26 cellular contexts compared by ENCODE assay signal in genomic region chr5:178187014-178187413, GRCh38. TPM values are rescaled to one million over a fixed set of nuclear protein-coding genes. Genes with fewer than 3 reads are reported as not detected.
DNase-seq lines count a peak whose midpoint lies in the region; ATAC-seq, FAIRE-seq and TF ChIP-seq lines count a peak whose summit lies in the region.
"Had no signal": no experiment of that assay in that cellular context is flagged by ENCODE, and none has a peak within 500 bp of the region (broad histone marks: within the 10 kb centered on the region; RNA-seq: fewer than 3 reads in every experiment).

GMCL2 (minus strand) TSS chr5:178187371; CDS start chr5:178187299, 72 bp downstream.

- intact Hi-C loops in PC-3 (cut with micrococcal nuclease), result no loop called here
- intact Hi-C loops in K562 (cut with micrococcal nuclease), result no loop called here
- intact Hi-C loops in HepG2 (cut with micrococcal nuclease; ENCODE audit: unreplicated experiment), result no loop called here

- ATAC-seq in PC-3 (no peak), K562 (no peak), HepG2 (no peak)

- CTCF ChIA-PET in PC-3 (lab: Charles Lee), result no interaction called here
- CTCF ChIA-PET in K562 (lab: Yijun Ruan, JAX; ENCODE audit: low intra/inter-chr PET ratio), result no interaction called here
- CTCF ChIA-PET in HepG2 (lab: Yijun Ruan, JAX; ENCODE audit: low intra/inter-chr PET ratio, low total read pairs), result no interaction called here

- peak within 1 kb of the TSS; percentile 18; the same call in 1 of the 2 replicates for H3K27ac ChIP-seq in PC-3 (ENCODE audit: low read length)
- no peak within 1 kb of the TSS for H3K27ac ChIP-seq in K562 (ENCODE audit: extremely low read depth, low read depth, low read length)
- no peak within 1 kb of the TSS for H3K27ac ChIP-seq in parathyroid adenoma
- no peak within 1 kb of the TSS for H3K27ac ChIP-seq in HepG2 (ENCODE audit: extremely low read length, insufficient read depth, low read length)

- TF ChIP-seq EP300 in K562 (IDR thresholded peaks at IDR 0.05; ENCODE audit: low read length) (no peak), HepG2 (IDR thresholded peaks at IDR 0.05; ENCODE audit: low read depth in 2 of 2, low read length in 2 of 2) (no peak), HepG2 (CRISPR knock-in tag; IDR thresholded peaks at IDR 0.05; ENCODE audit: borderline replicate concordance) (no peak)

- H3K9me3 ChIP-seq in BE2C (no peaks in the 10 kb centered on the region), PC-3 (ENCODE audit: low read length) (no peaks in the 10 kb centered on the region), K562 (replicated peaks; ENCODE audit: control insufficient read depth, insufficient read depth, low read depth, low read length) (no peaks in the 10 kb centered on the region), parathyroid adenoma (ENCODE audit: control insufficient read depth, low read length) (no peaks in the 10 kb centered on the region), HepG2 (ENCODE audit: low read length) (no peaks in the 10 kb centered on the region), MG63 (peaks cover 6% of the 10 kb centered on the region)

- H3K27me3 ChIP-seq in BE2C (no peaks in the 10 kb centered on the region), PC-3 (ENCODE audit: low read length) (no peaks in the 10 kb centered on the region), K562 (ENCODE audit: control insufficient read depth in 2 of 2, insufficient read depth in 2 of 2, low read length in 2 of 2) (no peaks in the 10 kb centered on the region), parathyroid adenoma (ENCODE audit: control insufficient read depth, insufficient read depth, low read length) (no peaks in the 10 kb centered on the region), HepG2 (ENCODE audit: control insufficient read depth in 1 of 2, insufficient read depth in 2 of 2, low read length in 2 of 2) (no peaks in the 10 kb centered on the region), MG63 (no peaks in the 10 kb centered on the region; the same call in 1 of the 2 replicates)

- FAIRE-seq in K562 (lab: Jason Lieb, UNC) (no peak), HepG2 (lab: Jason Lieb, UNC) (no peak)
- FAIRE-seq: D721Med had no signal

- peak within 1 kb of the TSS; percentile 46 for H3K4me2 ChIP-seq in PC-3 (ENCODE audit: low read length)
- H3K4me2 ChIP-seq in K562 (ENCODE audit: insufficient read depth, low read length), result no peak within 1 kb of the TSS
- H3K4me2 ChIP-seq in parathyroid adenoma (ENCODE audit: low read length), result no peak within 1 kb of the TSS
- no peak within 1 kb of the TSS for H3K4me2 ChIP-seq in HepG2 (ENCODE audit: low read depth, low read length)

- H3F3A ChIP-seq in PC-3 (ENCODE audit: low read length, unreplicated experiment), result peaks cover 4% of the 10 kb centered on the region

- POLR2A ChIA-PET in PC-3 (lab: Charles Lee; ENCODE audit: unreplicated experiment) (no interaction called here), K562 (lab: Yijun Ruan, JAX) (interaction anchor here (0.6 kb wide), 1 partner anchor 384 kb away, joined by 3 read pairs; no protein-coding TSS in a partner anchor), HepG2 (lab: Yijun Ruan, JAX) (no interaction called here)

- BruUV-seq in PC-3 (replicated peaks; lab: Mats Ljungman, UMichigan) (no TSS peak), K562 (replicated peaks; lab: Mats Ljungman, UMichigan) (no TSS peak), HepG2 (replicated peaks; lab: Mats Ljungman, UMichigan) (no TSS peak)

- DNase-seq in BE2C (no peak), PC-3 (no peak), K562 (ENCODE audit: extremely low read depth in 1 of 4, low spot score in 3 of 4) (peak in 1 of 4 experiments; percentile 8), HepG2 (ENCODE audit: low spot score) (no peak), MG63 (no peak), NCI-H82 (lab: John Stamatoyannopoulos, UW) (no peak), nucleus accumbens (lab: John Stamatoyannopoulos, UW) (no peak)
- DNase-seq: EL, Karpas-422, NCI-H1417, NCI-H187 treated with DMSO at 0.1 percent for 48 hours, NCI-H2107, NCI-H510A, NCI-H774, SHP77 had no signal

- TF ChIP-seq RAD21 in K562 (CRISPR knock-in tag; conservative IDR thresholded peaks at IDR 0.05 in 1 of 2, IDR thresholded peaks at IDR 0.05 in 1 of 2) (no peak), HepG2 (CRISPR knock-in tag; IDR thresholded peaks at IDR 0.05) (no peak)

- 85% methylated on average over 21 of the region's 27 CpGs for WGBS in K562 (ENCODE audit: insufficient coverage, low coverage, missing lambda C conversion rate)
- 82% methylated on average over 24 of the region's 27 CpGs for WGBS in HepG2 (ENCODE audit: low lambda C conversion rate)

- in situ Hi-C loops in K562 (cut with MboI) (no loop called here), HepG2 (cut with HindIII; ENCODE audit: extremely low pct_ligation_motif_present, low pct_unique_long_range_greater_than_20kb) (no loop called here)

- no peak for TF ChIP-seq CTCF in BE2C (IDR thresholded peaks at IDR 0.05; ENCODE audit: low read depth, low read length)
- no peak for TF ChIP-seq CTCF in PC-3 (conservative IDR thresholded peaks at IDR 0.05; ENCODE audit: low read depth, low read length)
- TF ChIP-seq CTCF in K562 (IDR thresholded peaks at IDR 0.05 in 2 of 3, conservative IDR thresholded peaks at IDR 0.05 in 1 of 3; ENCODE audit: insufficient read depth in 2 of 3, low read depth in 1 of 3, low read length in 3 of 3), result no peak
- no peak for TF ChIP-seq CTCF in parathyroid adenoma (IDR thresholded peaks at IDR 0.05)
- no peak for TF ChIP-seq CTCF in HepG2 (CRISPR knock-in tag; IDR thresholded peaks at IDR 0.05)

- H3K79me2 ChIP-seq in PC-3 (ENCODE audit: low read length) (no peaks in the 10 kb centered on the region), K562 (ENCODE audit: control insufficient read depth, insufficient read depth, low read length) (no peaks in the 10 kb centered on the region), parathyroid adenoma (no peaks in the 10 kb centered on the region), HepG2 (ENCODE audit: insufficient read depth, low read length) (no peaks in the 10 kb centered on the region)

- no peak for TF ChIP-seq POLR2A in K562 (conservative IDR thresholded peaks at IDR 0.05)
- TF ChIP-seq POLR2A in HepG2 (IDR thresholded peaks at IDR 0.05; ENCODE audit: insufficient read depth in 1 of 2, low read depth in 2 of 2, low read length in 2 of 2), result no peak

- no peaks in the 10 kb centered on the region for H4K20me1 ChIP-seq in PC-3 (ENCODE audit: low read length)
- H4K20me1 ChIP-seq in K562 (replicated peaks; ENCODE audit: control insufficient read depth, insufficient read depth, low read length), result no peaks in the 10 kb centered on the region
- H4K20me1 ChIP-seq in HepG2 (ENCODE audit: insufficient read depth, low read length), result no peaks in the 10 kb centered on the region

- H3K4me1 ChIP-seq in BE2C (no peaks in the 10 kb centered on the region; the same call in 1 of the 2 replicates), PC-3 (ENCODE audit: insufficient read depth, low read length) (peaks cover 23% of the 10 kb centered on the region), K562 (replicated peaks in 1 of 2; ENCODE audit: control insufficient read depth in 2 of 2, insufficient read depth in 2 of 2, low read length in 2 of 2) (peaks cover 9 to 13% of the 10 kb centered on the region in 2 experiments), parathyroid adenoma (peaks cover 5% of the 10 kb centered on the region), HepG2 (ENCODE audit: insufficient read depth, low read length) (no peaks in the 10 kb centered on the region; the same call in 1 of the 2 replicates)

- H3K9me1 ChIP-seq in K562 (ENCODE audit: control insufficient read depth, insufficient read depth, low read length), result no peaks in the 10 kb centered on the region

- no peaks in the 10 kb centered on the region for H3K9me2 ChIP-seq in PC-3 (replicated peaks; ENCODE audit: low read length)

- H3K9ac ChIP-seq in PC-3 (ENCODE audit: low read length) (no peak within 1 kb of the TSS), K562 (ENCODE audit: insufficient read depth in 1 of 2, low read depth in 2 of 2, low read length in 2 of 2) (no peak within 1 kb of the TSS), parathyroid adenoma (no peak within 1 kb of the TSS), HepG2 (ENCODE audit: insufficient read depth, low read depth, low read length) (no peak within 1 kb of the TSS)

- peak within 1 kb of the TSS; percentile 39 for H3K4me3 ChIP-seq in BE2C (ENCODE audit: low read depth, low read length)
- H3K4me3 ChIP-seq in PC-3 (ENCODE audit: low read length), result no peak within 1 kb of the TSS
- H3K4me3 ChIP-seq in K562, result no peak within 1 kb of the TSS
- no peak within 1 kb of the TSS for H3K4me3 ChIP-seq in parathyroid adenoma (ENCODE audit: low read depth, low read length)
- no peak within 1 kb of the TSS for H3K4me3 ChIP-seq in HepG2 (replicated peaks in 1 of 3; ENCODE audit: insufficient read depth in 1 of 3, low read depth in 2 of 3, low read length in 3 of 3)
- no peak within 1 kb of the TSS for H3K4me3 ChIP-seq in MG63

- no peaks in the 10 kb centered on the region for H3K36me3 ChIP-seq in BE2C
- H3K36me3 ChIP-seq in PC-3 (ENCODE audit: low read depth, low read length), result no peaks in the 10 kb centered on the region
- H3K36me3 ChIP-seq in K562 (ENCODE audit: control insufficient read depth, insufficient read depth, low read length), result no peaks in the 10 kb centered on the region
- H3K36me3 ChIP-seq in parathyroid adenoma (ENCODE audit: control insufficient read depth, insufficient read depth, low read length), result no peaks in the 10 kb centered on the region
- H3K36me3 ChIP-seq in HepG2 (replicated peaks in 1 of 2; ENCODE audit: control insufficient read depth in 1 of 2, insufficient read depth in 2 of 2, low read length in 2 of 2), result no peaks in the 10 kb centered on the region
- no peaks in the 10 kb centered on the region for H3K36me3 ChIP-seq in MG63

- H2AFZ ChIP-seq in PC-3 (ENCODE audit: low read length) (no peak within 1 kb of the TSS), K562 (ENCODE audit: low read depth, low read length) (peak within 1 kb of the TSS; percentile 83), parathyroid adenoma (peak within 1 kb of the TSS; percentile 61), HepG2 (ENCODE audit: low read length) (no peak within 1 kb of the TSS)

RNA-seq across cellular contexts. Expression of gene GMCL2, which starts in this region (rescaled TPM):
- polyA plus RNA-seq in BE2C (2012; ENCODE audit: insufficient read depth, insufficient read length, low read depth), result not detected
- total RNA-seq in PC-3 (2014; rRNA removed) (not detected in 2 replicates), K562 (2014; rRNA removed) (not detected in 2 replicates), K562 (2014; rRNA removed; fragmentation: Illumina TruSeq; extraction: Trizol) (0.04 TPM in 1 of 2 replicates, not detected in the other), K562 (2015; rRNA removed; fragmentation: Illumina TruSeq; extraction: Trizol) (not detected in 2 replicates), K562 (2021) (not detected in 2 replicates), HepG2 (2016; rRNA removed; fragmentation: Illumina TruSeq; extraction: Trizol) (not detected in 2 replicates)
- total RNA-seq in K562 (2011; cell fraction: chromatin; rRNA removed; ENCODE audit: low replicate concordance), result 0.14 TPM in 1 of 2 replicates, not detected in the other
- total RNA-seq in K562 (2011; cell fraction: nucleolus; rRNA removed), result not detected in 2 replicates
- not detected in 2 replicates for total RNA-seq in K562 (2011; cell fraction: nucleoplasm; rRNA removed)
- polyA plus RNA-seq in K562 (2011; rRNA removed) (0.03 TPM in 1 of 2 replicates, not detected in the other), K562 (2014; fragmentation: Illumina TruSeq; extraction: Trizol) (not detected in 2 replicates), K562 (2014; fragmentation: Nextera tagmentation; extraction: Ambion mirVana) (not detected), K562 (2014; rRNA removed) (not detected in 2 replicates), HepG2 (2011; rRNA removed) (0.03 TPM in 1 of 2 replicates, not detected in the other)
- polyA plus RNA-seq in K562 (2011; cell fraction: cytosol; rRNA removed), result not detected in 2 replicates
- not detected in 2 replicates for polyA plus RNA-seq in K562 (2011; cell fraction: nucleus; rRNA removed)
- polyA plus RNA-seq in K562 (2012), result not detected in 2 replicates
- polyA minus RNA-seq in K562 (2011; rRNA and poly(A)+ RNA removed), result 0.06 TPM in 1 of 2 replicates, not detected in the other
- polyA minus RNA-seq in K562 (2011; cell fraction: cytosol; rRNA and poly(A)+ RNA removed), result not detected in 2 replicates
- not detected in 2 replicates for polyA minus RNA-seq in K562 (2011; cell fraction: nucleus; rRNA and poly(A)+ RNA removed)
- not detected in 2 replicates for total RNA-seq in HepG2 (2016; cell fraction: cytosol; rRNA removed; fragmentation: Illumina TruSeq; extraction: Trizol; ENCODE audit: low read depth)
- total RNA-seq in HepG2 (2016; cell fraction: insoluble cytoplasmic fraction; rRNA removed; fragmentation: Illumina TruSeq; extraction: Trizol), result not detected in 2 replicates
- total RNA-seq in HepG2 (2016; cell fraction: membrane; rRNA removed; fragmentation: Illumina TruSeq; extraction: Trizol), result not detected in 2 replicates
- not detected in 2 replicates for total RNA-seq in HepG2 (2016; cell fraction: nucleus; rRNA removed; fragmentation: Illumina TruSeq; extraction: Trizol)
- polyA plus RNA-seq in HepG2 (2011; cell fraction: cytosol; rRNA removed), result not detected in 2 replicates
- polyA plus RNA-seq in HepG2 (2011; cell fraction: nucleus; rRNA removed), result not detected in 2 replicates
- polyA plus RNA-seq in HepG2 (2012), result 0.05 TPM in 1 of 2 replicates, not detected in the other
- polyA plus RNA-seq in HepG2 (2016; cell fraction: cytosol; fragmentation: Illumina TruSeq; extraction: Trizol; ENCODE audit: low read depth), result not detected in 2 replicates
- not detected in 2 replicates for polyA plus RNA-seq in HepG2 (2016; cell fraction: insoluble cytoplasmic fraction; fragmentation: Illumina TruSeq; extraction: Trizol; ENCODE audit: low read depth)
- not detected in 2 replicates for polyA plus RNA-seq in HepG2 (2016; cell fraction: membrane; fragmentation: Illumina TruSeq; extraction: Trizol; ENCODE audit: low read depth)
- not detected in 2 replicates for polyA plus RNA-seq in HepG2 (2016; cell fraction: nucleus; fragmentation: Illumina TruSeq; extraction: Trizol; ENCODE audit: insufficient read depth, low read depth)
- not detected in 2 replicates for polyA minus RNA-seq in HepG2 (2011; rRNA and poly(A)+ RNA removed; ENCODE audit: low replicate concordance)
- polyA minus RNA-seq in HepG2 (2011; cell fraction: cytosol; rRNA and poly(A)+ RNA removed), result not detected in 2 replicates
- polyA minus RNA-seq in HepG2 (2011; cell fraction: nucleus; rRNA and poly(A)+ RNA removed), result not detected in 2 replicates
- not detected in 2 replicates for total RNA-seq in MG63 (2014; rRNA removed; shearing (Covaris generic); ENCODE audit: low replicate concordance)
- total RNA-seq: A172; HT1080; MCF 10A; OCI-LY7; RPMI7951; T-helper 2 cell treated with Interferon-gamma antibody and Interleukin-4, amounts not matched to agents 100 ng/mL and 5 ng/mL, for 36 hours had no signal
- polyA plus RNA-seq: AG04450, CD14-positive monocyte, IgD-negative memory B cell had no signal

Comparison
In these comparisons a context has a peak if more than half of its experiments do, and no peak if none do; other contexts are left out.
1. H2AFZ ChIP-seq: peak in K562 (single experiment) and parathyroid adenoma (single experiment); none in PC-3 (single experiment) and HepG2 (single experiment).